8 cellular contexts compared by ENCODE assay signal in the genomic region with DNA sequence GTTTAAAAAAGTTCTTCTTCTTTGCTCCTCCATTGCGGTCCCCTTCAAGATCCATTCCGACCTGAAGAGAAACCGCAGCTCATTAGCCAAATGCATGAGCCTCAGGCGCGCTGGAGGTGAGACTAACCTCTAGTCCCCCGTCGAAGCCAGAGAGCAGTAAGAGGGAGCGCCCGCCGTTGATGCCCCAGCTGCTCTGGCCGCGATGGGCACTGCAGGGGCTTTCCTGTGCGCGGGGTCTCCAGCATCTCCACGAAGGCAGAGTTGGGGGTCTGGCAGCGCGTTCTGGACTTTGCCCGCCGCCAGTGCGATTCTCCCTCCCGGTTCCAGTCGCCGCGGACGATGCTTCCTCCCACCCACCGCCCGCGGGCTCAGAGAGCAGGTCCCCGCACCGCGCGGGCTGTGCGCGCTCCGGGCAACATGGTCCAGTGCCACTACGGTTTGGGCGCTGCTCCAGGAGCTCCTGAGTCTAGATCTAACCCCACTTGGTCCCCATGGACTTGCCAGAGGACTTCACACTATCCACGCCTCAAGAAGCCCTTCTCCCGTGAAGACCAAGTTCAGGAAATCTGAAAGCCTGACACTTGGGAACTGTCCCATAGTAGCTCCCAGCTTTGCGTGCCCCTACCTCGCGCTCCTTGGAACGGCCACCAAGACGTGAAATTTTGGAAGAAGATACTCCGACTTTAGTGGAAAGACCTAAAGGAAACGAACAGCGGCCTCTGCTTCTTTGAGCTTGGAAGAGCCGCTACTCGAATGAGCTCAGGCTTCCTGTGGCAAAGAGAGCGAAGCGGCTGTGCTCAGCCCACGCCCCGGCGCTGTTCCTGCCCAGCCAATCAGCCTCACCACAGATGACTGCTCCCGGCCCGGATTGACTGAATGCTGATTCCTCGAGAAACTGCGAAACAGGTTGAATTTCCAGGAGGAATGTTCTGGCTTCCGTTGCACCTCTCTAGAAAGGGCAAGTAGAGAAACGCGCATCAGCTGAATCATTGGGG. TPM values are rescaled to one million over a fixed set of nuclear protein-coding genes. Genes with fewer than 3 reads are reported as not detected.
DNase-seq lines count a peak whose midpoint lies in the region; ATAC-seq and TF ChIP-seq lines count a peak whose summit lies in the region.

Gene ABCB1, minus strand, starts transcription at position 755 of the 995 bp plus-strand sequence. Its CDS starts 700 bp downstream, at position 55.

- peak; percentile 93 for TF ChIP-seq POLR2A in right lobe of liver (IDR thresholded peaks at IDR 0.05)

- WGBS in ectodermal cell, 2 experiments: 4 to 5% methylated on average over 61 of the region's 61 CpGs
- WGBS in right lobe of liver (ENCODE audit: insufficient coverage, low coverage, low lambda C conversion rate, missing lambda C conversion rate): under 1% methylated on average over 21 of the region's 61 CpGs

- peak; percentile 72 for ATAC-seq in GM21528 (IDR thresholded peaks at IDR 0.05; ENCODE audit: low FRiP score, unreplicated experiment)
- ATAC-seq in right lobe of liver: peak; percentile 93 to 99 (median 97)

- peaks cover 47% of the 10 kb centered on the region for H3K27me3 ChIP-seq in ectodermal cell (ENCODE audit: control insufficient read depth, insufficient read depth, low read length, poor library complexity, severe bottlenecking)
- no peaks in the 10 kb centered on the region for H3K27me3 ChIP-seq in right lobe of liver

- H3K4me1 ChIP-seq in ectodermal cell (ENCODE audit: control insufficient read depth, insufficient read depth, low read length) (no peaks in the 10 kb centered on the region), right lobe of liver (peaks cover 0 to 3% (median 0%) of the 10 kb centered on the region in 4 donors)

- peak within 1 kb of the TSS; percentile 32 for H3K4me3 ChIP-seq in ectodermal cell (ENCODE audit: insufficient read depth, low read depth, low read length)
- H3K4me3 ChIP-seq in right lobe of liver: peak within 1 kb of the TSS; percentile 50 to 69 (median 68)

- in situ Hi-C loops in KBM-7 (cut with MboI; ENCODE audit: low pct_unique_long_range_greater_than_20kb, low sequenced_read_pairs): no loop called here

- intact Hi-C loops in right lobe of liver (cut with DNase I): no loop called here

- TF ChIP-seq CTCF in right lobe of liver (IDR thresholded peaks at IDR 0.05): peak in 1 of 4 donors; percentile 11

- no peaks in the 10 kb centered on the region for H3K9me3 ChIP-seq in ectodermal cell (ENCODE audit: control insufficient read depth, low read length)
- no peaks in the 10 kb centered on the region for H3K9me3 ChIP-seq in right lobe of liver

- H3K27ac ChIP-seq in ectodermal cell (ENCODE audit: insufficient read depth, low read depth, low read length, poor library complexity, severe bottlenecking): no peak within 1 kb of the TSS
- peak within 1 kb of the TSS; percentile 77 to 89 (median 78) for H3K27ac ChIP-seq in right lobe of liver

- no peaks in the 10 kb centered on the region for H3K36me3 ChIP-seq in ectodermal cell (ENCODE audit: control insufficient read depth, insufficient read depth, low read length)
- no peaks in the 10 kb centered on the region for H3K36me3 ChIP-seq in right lobe of liver

- DNase-seq in ELR (ENCODE audit: low read depth): peak; percentile 15
- peak; percentile 54 for DNase-seq in KBM-7
- DNase-seq in activated CD4-positive, alpha-beta T cell treated with anti-CD3 and anti-CD28 coated beads, Interleukin-2, amount 50 U/mL, for 1 hour: peak; percentile 27
- DNase-seq in right lobe of liver: peak; percentile 87 to 91 (median 89)
- DNase-seq in stimulated activated CD4-positive, alpha-beta T cell treated with anti-CD3 and anti-CD28 coated beads, Interleukin-4, amount 100 ng/mL, for 48 hours (ENCODE audit: low read depth in 2 of 2): peak; percentile 14 to 43
- no peak for DNase-seq in NCI-H2171 treated with DMSO at 0.1 percent for 48 hours (lab: John Stamatoyannopoulos, UW)

RNA-seq across cellular contexts. Expression of gene ABCB1, which starts in this region (rescaled TPM):
- polyA plus RNA-seq in ectodermal cell (2013, experiment 1 of 4): not detected
- not detected for polyA plus RNA-seq in ectodermal cell (2013, experiment 2 of 4)
- polyA plus RNA-seq in ectodermal cell (2013, experiment 3 of 4): 0.21 TPM
- not detected for polyA plus RNA-seq in ectodermal cell (2013, experiment 4 of 4)
- total RNA-seq in right lobe of liver: 10 to 100 TPM; 29.4 to 68.5 (median 51.0) TPM
